33 cellular contexts compared by ENCODE assay signal in the genomic region with DNA sequence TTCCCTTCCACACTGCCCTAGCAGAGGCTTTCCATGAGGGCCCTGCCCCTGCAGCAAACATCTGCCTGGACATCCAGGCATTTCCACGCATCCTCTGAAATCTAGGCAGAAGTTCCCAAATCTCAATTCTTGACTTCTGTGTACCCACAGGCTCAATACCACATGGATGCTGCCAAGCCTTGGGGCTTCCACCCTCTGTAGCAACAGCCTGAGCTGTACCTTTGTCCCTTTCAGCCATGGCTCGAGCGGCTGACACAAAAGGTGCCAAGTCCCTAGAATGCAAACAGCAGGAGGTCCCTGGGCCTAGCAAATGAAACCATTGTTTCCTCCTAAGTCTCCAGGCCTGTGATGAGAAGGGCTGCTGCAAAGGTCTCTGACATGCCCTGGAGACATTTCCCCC.
"Had no signal": no experiment of that assay in that cellular context is flagged by ENCODE, and none has a peak within 500 bp of the region (broad histone marks: within the 10 kb centered on the region; RNA-seq: fewer than 3 reads in every experiment).

No MANE protein-coding gene starts in this region.

- H3K27ac ChIP-seq: adrenal gland, body of pancreas, brain microvascular endothelial cell, breast epithelium, VCaP had no signal

- ATAC-seq: activated CD8-positive, alpha-beta T cell treated with anti-CD3 and anti-CD28 coated beads for 36 hours; activated naive CD4-positive, alpha-beta T cell treated with anti-CD3 and anti-CD28 coated beads, Interleukin-2, amount 50 U/mL, for 72 hours; activated T-cell treated with anti-CD3 and anti-CD28 coated beads, Interleukin-2, amount 50 U/mL, for 4 hours; activated T-cell treated with anti-CD3 and anti-CD28 coated beads, Interleukin-2, amount 50 U/mL, for 72 hours; activated T-helper 17 cell treated with anti-CD3 and anti-CD28 coated beads, Interleukin-2, amount 50 U/mL, for 72 hours; body of pancreas had no signal

- H3K4me1 ChIP-seq: adrenal gland, body of pancreas, breast epithelium had no signal

- H3K36me3 ChIP-seq: adrenal gland, brain microvascular endothelial cell, breast epithelium had no signal

- H3K4me3 ChIP-seq: adrenal gland, body of pancreas, breast epithelium had no signal

- H3K27me3 ChIP-seq: adrenal gland, body of pancreas, brain microvascular endothelial cell, breast epithelium had no signal

- DNase-seq: activated B cell treated with CpG ODN at 0.5 μM for 24 hours; activated CD4-positive, alpha-beta memory T cell treated with anti-CD3 and anti-CD28 coated beads for 36 hours; activated CD4-positive, alpha-beta T cell treated with anti-CD3 and anti-CD28 coated beads for 4 hours; activated CD4-positive, alpha-beta T cell treated with anti-CD3 and anti-CD28 coated beads, Interleukin-2, amount 10 ng/mL, durations not matched to agents 24 days and 14 days; activated CD4-positive, alpha-beta T cell treated with anti-CD3 and anti-CD28 coated beads, Interleukin-2, amount 50 U/mL, for 1 hour; activated CD4-positive, alpha-beta T cell treated with anti-CD3 and anti-CD28 coated beads, Interleukin-2, amount 50 U/mL, for 4 hours; activated CD4-positive, CD25-positive, alpha-beta regulatory T cell treated with anti-CD3 and anti-CD28 coated beads, Interleukin-2, amount 50 U/mL, for 72 hours; activated CD8-positive, alpha-beta memory T cell treated with anti-CD3 and anti-CD28 coated beads, Interleukin-2, amount 50 U/mL, for 4 hours; activated CD8-positive, alpha-beta T cell treated with anti-CD3 and anti-CD28 coated beads for 36 hours; activated effector memory CD4-positive, alpha-beta T cell treated with anti-CD3 and anti-CD28 coated beads, Interleukin-2, amount 50 U/mL, for 16 hours; activated gamma-delta T cell treated with Interleukin-2 at 50 U/mL for 16 hours; activated naive CD4-positive, alpha-beta T cell; activated naive CD4-positive, alpha-beta T cell treated with anti-CD3 and anti-CD28 coated beads for 36 hours; activated naive CD4-positive, alpha-beta T cell treated with anti-CD3 and anti-CD28 coated beads, Interleukin-2, amount 50 U/mL, for 16 hours; activated naive CD8-positive, alpha-beta T cell treated with anti-CD3 and anti-CD28 coated beads for 36 hours; activated T-cell treated with anti-CD3 and anti-CD28 coated beads for 4 hours; activated T-cell treated with anti-CD3 and anti-CD28 coated beads, Interleukin-2, amount 50 U/mL, for 1 hour; activated T-cell treated with anti-CD3 and anti-CD28 coated beads, Interleukin-2, amount 50 U/mL, for 4 hours; activated T-cell treated with anti-CD3 and anti-CD28 coated beads, Interleukin-2, amount 50 U/mL, for 72 hours; adrenal gland; amniotic stem cell; aorta; body of pancreas; brain microvascular endothelial cell; caudate nucleus; cerebellar nuclear complex; T-helper 1 cell; T-helper 2 cell; T-helper 9 cell had no signal

- H3K9me3 ChIP-seq: adrenal gland had no signal
